Comparison of ENCODE assay signal across 20 cellular contexts in genomic region chr10:86347856-86348255, GRCh38. TPM values are rescaled to one million over a fixed set of nuclear protein-coding genes. Genes with fewer than 3 reads are reported as not detected.
"Had no signal": no experiment of that assay in that cellular context is flagged by ENCODE, and none has a peak within 500 bp of the region (broad histone marks: within the 10 kb centered on the region; RNA-seq: fewer than 3 reads in every experiment).

No MANE protein-coding gene starts in this region.

- H3K36me3 ChIP-seq: cardiac muscle cell, neutrophil, pancreas, tibial artery, uterus had no signal

- H3K27ac ChIP-seq: cardiac muscle cell, neutrophil, pancreas, tibial artery, uterus had no signal

- FAIRE-seq: endometrium, keratinocyte, pancreas, TTC549 had no signal

- H3K4me1 ChIP-seq: pancreas, tibial artery, uterus had no signal

- DNase-seq: activated naive CD4-positive, alpha-beta T cell treated with Interleukin-2 at 50 U/mL for 16 hours; activated naive CD8-positive, alpha-beta T cell treated with anti-CD3 and anti-CD28 coated beads, Interleukin-2, amount 10 ng/mL, durations not matched to agents 7 days and 5 days; activated T-cell treated with anti-CD3 and anti-CD28 coated beads, Interleukin-2, amount 50 U/mL, for 24 hours; amniotic stem cell; effector CD4-positive, alpha-beta T cell; mammary epithelial cell; natural killer cell; stimulated activated CD4-positive, alpha-beta T cell treated with anti-CD3 and anti-CD28 coated beads, Interleukin-4, amount 100 ng/mL, for 1 hour; substantia nigra; T-cell; tibial artery; uterus had no signal

- H3K9me3 ChIP-seq: neutrophil, pancreas, uterus had no signal

- H3K4me3 ChIP-seq: cardiac muscle cell, pancreas, tibial artery, uterus had no signal

- H3K27me3 ChIP-seq: cardiac muscle cell, neutrophil, pancreas, tibial artery, uterus had no signal

- ATAC-seq: activated T-helper 17 cell treated with anti-CD3 and anti-CD28 coated beads, Interleukin-2, amount 50 U/mL, for 72 hours; natural killer cell; pancreas; T-cell had no signal

RNA-seq across cellular contexts. Expression of gene GRID1, which starts 18.7 kb away (rescaled TPM):
- total RNA-seq: activated naive CD8-positive, alpha-beta T cell treated with anti-CD3 and anti-CD28 coated beads, Interleukin-2, amount 10 ng/mL, durations not matched to agents 7 days and 5 days; activated T-helper 17 cell treated with anti-CD3 and anti-CD28 coated beads, Interleukin-2, amount 50 U/mL, for 72 hours; fibroblast of villous mesenchyme; natural killer cell had no signal
